In genomic region chr2:82330104-82330503, GRCh38 we compare ENCODE assay signal across 22 cellular contexts.
DNase-seq lines count a peak whose midpoint lies in the region; ATAC-seq, FAIRE-seq and TF ChIP-seq lines count a peak whose summit lies in the region.
"Had no signal": no experiment of that assay in that cellular context is flagged by ENCODE, and none has a peak within 500 bp of the region (broad histone marks: within the 10 kb centered on the region; RNA-seq: fewer than 3 reads in every experiment).

No MANE protein-coding gene starts in this region.

- TF ChIP-seq CTCF in VCaP (conservative IDR thresholded peaks at IDR 0.05) (no peak), neural progenitor cell (IDR thresholded peaks at IDR 0.05) (no peak)

- no peak for TF ChIP-seq POLR2A in GM12891 (IDR thresholded peaks at IDR 0.05; ENCODE audit: low read depth, low read length)

- H3K27ac ChIP-seq in VCaP (peak overlapping the region; percentile 66), neural progenitor cell (no peak overlapping the region), SJCRH30 (no peak overlapping the region)
- H3K27ac ChIP-seq: RWPE1 had no signal

- H4K20me1 ChIP-seq in neural progenitor cell (ENCODE audit: low read depth), result no peaks in the 10 kb centered on the region

- H3K9me3 Mint-ChIP-seq in neural progenitor cell, result no peaks in the 10 kb centered on the region

- peak overlapping the region; percentile 17 for H3K4me2 ChIP-seq in neural progenitor cell
- H3K4me2 ChIP-seq: SK-N-SH had no signal

- peaks cover 9% of the 10 kb centered on the region for H3K4me1 Mint-ChIP-seq in neural progenitor cell

- peak overlapping the region; percentile 23 for H2AFZ ChIP-seq in neural progenitor cell (replicated peaks)

- H3K9me3 ChIP-seq in neural progenitor cell (ENCODE audit: low read depth) (no peaks in the 10 kb centered on the region), SJCRH30 (replicated peaks) (no peaks in the 10 kb centered on the region)
- H3K9me3 ChIP-seq: SK-N-SH had no signal

- H3K36me3 ChIP-seq in neural progenitor cell (no peaks in the 10 kb centered on the region), SJCRH30 (no peaks in the 10 kb centered on the region)

- H3K79me2 ChIP-seq in neural progenitor cell (ENCODE audit: low read depth), result no peaks in the 10 kb centered on the region

- no peak overlapping the region for H3K27ac Mint-ChIP-seq in neural progenitor cell
- H3K27ac Mint-ChIP-seq: CD8-positive, alpha-beta T cell had no signal

- no peaks in the 10 kb centered on the region for H3K27me3 Mint-ChIP-seq in neural progenitor cell (ENCODE audit: insufficient read depth, low read depth)

- H3K36me3 Mint-ChIP-seq in neural progenitor cell, result no peaks in the 10 kb centered on the region
- H3K36me3 Mint-ChIP-seq: CD8-positive, alpha-beta T cell had no signal

- no peak for FAIRE-seq in GM12891 (lab: Jason Lieb, UNC)

- H3K9ac ChIP-seq in neural progenitor cell, result no peak overlapping the region
- H3K9ac ChIP-seq: SK-N-SH had no signal

- H3K27me3 ChIP-seq in neural progenitor cell (no peaks in the 10 kb centered on the region), SJCRH30 (no peaks in the 10 kb centered on the region)

- no peak overlapping the region for H3K4me3 Mint-ChIP-seq in neural progenitor cell
- H3K4me3 Mint-ChIP-seq: CD8-positive, alpha-beta T cell had no signal

- H3K4me3 ChIP-seq in neural progenitor cell, result no peak overlapping the region
- H3K4me3 ChIP-seq in SJCRH30, result no peak overlapping the region

- H3K4me1 ChIP-seq in neural progenitor cell (peaks cover 15% of the 10 kb centered on the region), SJCRH30 (no peaks in the 10 kb centered on the region)

- ATAC-seq in GM21526 (IDR thresholded peaks at IDR 0.05; ENCODE audit: low FRiP score, unreplicated experiment), result no peak
- ATAC-seq: CD8-positive, alpha-beta T cell had no signal

- DNase-seq in GM12891 (ENCODE audit: insufficient read length, low spot score) (no peak), NOMO-1 treated with DMSO at 0.1 percent for 48 hours (lab: John Stamatoyannopoulos, UW; ENCODE audit: unreplicated experiment) (peak; percentile 60), neural progenitor cell (ENCODE audit: low spot score) (no peak), middle frontal gyrus (ENCODE audit: extremely low spot score, low spot score) (no peak), SJCRH30 (no peak)
- DNase-seq: AML-193; C1 segment of cervical spinal cord; CD8-positive, alpha-beta T cell; H7; Karpas-422; NCI-H1092; NCI-H1436; NCI-H1930; NCI-H226; NCI-H510A treated with DMSO at 0.1 percent for 48 hours; NCI-H748 treated with DMSO at 0.1 percent for 48 hours; SHP77 treated with DMSO at 0.1 percent for 48 hours; SK-N-SH; T-helper 1 cell had no signal

- no peaks in the 10 kb centered on the region for H3F3A ChIP-seq in neural progenitor cell (ENCODE audit: low read depth)

TF ChIP-seq in GM12891, 5 proteins besides CTCF, POLR2A, EP300 and RAD21:
- TF ChIP-seq POU2F2 (IDR thresholded peaks at IDR 0.05; ENCODE audit: low read depth, low read length) (no peak), SPI1 (IDR thresholded peaks at IDR 0.05; ENCODE audit: low read depth, low read length) (peak; percentile 52; the same call in 1 of the 2 replicates)
TF ChIP-seq in GM12891: peak in this region for 1.
